24 cellular contexts compared by ENCODE assay signal in the genomic region with DNA sequence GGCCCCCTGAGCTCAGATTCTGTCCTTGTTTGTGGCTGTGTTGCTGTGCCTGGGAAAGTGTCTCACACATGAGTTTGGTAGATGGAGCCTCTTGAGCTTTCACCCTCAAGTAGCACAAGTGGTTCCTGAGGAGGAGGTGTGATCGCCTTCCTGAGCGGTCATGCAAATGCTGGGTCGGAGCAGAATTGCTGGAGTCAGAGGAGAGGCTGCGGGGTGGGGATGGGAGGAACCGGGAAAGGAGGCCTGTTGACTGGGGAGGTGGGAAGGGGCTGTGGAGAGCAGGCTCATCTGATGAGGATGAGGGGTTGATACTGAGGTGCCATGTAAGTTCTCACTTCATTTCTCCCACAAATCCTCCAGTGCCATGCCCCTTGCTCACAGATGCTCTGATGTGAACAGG. TPM values are rescaled to one million over a fixed set of nuclear protein-coding genes. Genes with fewer than 3 reads are reported as not detected.
DNase-seq lines count a peak whose midpoint lies in the region; ATAC-seq and TF ChIP-seq lines count a peak whose summit lies in the region.
"Had no signal": no experiment of that assay in that cellular context is flagged by ENCODE, and none has a peak within 500 bp of the region (broad histone marks: within the 10 kb centered on the region; RNA-seq: fewer than 3 reads in every experiment).

No MANE protein-coding gene starts in this region.

- H3K4me1 Mint-ChIP-seq in activated CD4-positive, alpha-beta T cell treated with anti-CD3 and anti-CD28 coated beads, Interleukin-2, amount 10 ng/mL, durations not matched to agents 24 days and 14 days = peaks cover 1% of the 10 kb centered on the region
- H3K4me1 Mint-ChIP-seq in CD14-positive monocyte (peaks cover 40% of the 10 kb centered on the region), activated B cell treated with CpG ODN at 0.5 μM for 24 hours (peaks cover 44% of the 10 kb centered on the region), chondrocyte (ENCODE audit: low read depth) (no peaks in the 10 kb centered on the region)
- H3K4me1 Mint-ChIP-seq in naive thymus-derived CD8-positive, alpha-beta T cell = peaks cover 7 to 28% (median 10%) of the 10 kb centered on the region in 4 donors
- H3K4me1 Mint-ChIP-seq: endodermal cell had no signal

- H3K27ac Mint-ChIP-seq in activated CD4-positive, alpha-beta T cell treated with anti-CD3 and anti-CD28 coated beads, Interleukin-2, amount 10 ng/mL, durations not matched to agents 24 days and 14 days = peak overlapping the region; percentile 46
- H3K27ac Mint-ChIP-seq in CD14-positive monocyte (peak overlapping the region; percentile 84 to 95 (median 91)), activated B cell treated with CpG ODN at 0.5 μM for 24 hours (peak overlapping the region; percentile 88), chondrocyte (ENCODE audit: unreplicated experiment) (no peak overlapping the region)
- peak overlapping the region in 6 of 10 donors; percentile 40 to 87 (median 61) for H3K27ac Mint-ChIP-seq in naive thymus-derived CD8-positive, alpha-beta T cell
- H3K27ac Mint-ChIP-seq: activated naive CD4-positive, alpha-beta T cell treated with anti-CD3 and anti-CD28 coated beads, Interleukin-2, amount 50 U/mL, for 24 hours; endodermal cell; H9; progenitor cell of endocrine pancreas had no signal

- DNase-seq in activated CD4-positive, alpha-beta T cell treated with anti-CD3 and anti-CD28 coated beads, Interleukin-2, amount 10 ng/mL, durations not matched to agents 24 days and 14 days = no peak
- no peak for DNase-seq in activated CD4-positive, alpha-beta T cell treated with anti-CD3 and anti-CD28 coated beads, Interleukin-2, amount 50 U/mL, for 4 hours
- DNase-seq in CD14-positive monocyte (ENCODE audit: low spot score) (no peak), activated B cell treated with CpG ODN at 0.5 μM for 24 hours (no peak), KG1 (lab: John Stamatoyannopoulos, UW) (no peak), chondrocyte (ENCODE audit: low spot score) (no peak)
- no peak for DNase-seq in naive thymus-derived CD8-positive, alpha-beta T cell
- DNase-seq: activated T-cell treated with anti-CD3 and anti-CD28 coated beads, Interleukin-2, amount 50 U/mL, for 4 hours; cortex of kidney; DMS79; endodermal cell; foreskin keratinocyte; H9; left cardiac atrium; NCI-H1105; NCI-H2029; NCI-H524 treated with DMSO at 0.1 percent for 48 hours; SIG-M5; stimulated activated CD4-positive, alpha-beta T cell treated with anti-CD3 and anti-CD28 coated beads, Interleukin-15, amount 100 ng/mL, for 24 hours; stimulated activated naive CD8-positive, alpha-beta T cell treated with anti-CD3 and anti-CD28 coated beads, Interleukin-15, Interleukin-2, amounts not matched to agents 100 U/mL and 50 U/mL, for 24 hours; SW 1271 had no signal

- H3K27me3 Mint-ChIP-seq in activated CD4-positive, alpha-beta T cell treated with anti-CD3 and anti-CD28 coated beads, Interleukin-2, amount 10 ng/mL, durations not matched to agents 24 days and 14 days = no peaks in the 10 kb centered on the region
- H3K27me3 Mint-ChIP-seq in CD14-positive monocyte (ENCODE audit: low read depth in 3 of 3) (peaks cover 0 to 2% (median 1%) of the 10 kb centered on the region in 3 donors), activated B cell treated with CpG ODN at 0.5 μM for 24 hours (no peaks in the 10 kb centered on the region), chondrocyte (ENCODE audit: low read depth) (peaks cover 5% of the 10 kb centered on the region)
- no peaks in the 10 kb centered on the region for H3K27me3 Mint-ChIP-seq in naive thymus-derived CD8-positive, alpha-beta T cell
- H3K27me3 Mint-ChIP-seq: activated naive CD4-positive, alpha-beta T cell treated with anti-CD3 and anti-CD28 coated beads, Interleukin-2, amount 50 U/mL, for 24 hours; progenitor cell of endocrine pancreas had no signal

- H3K36me3 Mint-ChIP-seq in activated CD4-positive, alpha-beta T cell treated with anti-CD3 and anti-CD28 coated beads, Interleukin-2, amount 10 ng/mL, durations not matched to agents 24 days and 14 days (ENCODE audit: low read depth) = peaks cover 55% of the 10 kb centered on the region
- H3K36me3 Mint-ChIP-seq in CD14-positive monocyte = peaks cover 64 to 94% of the 10 kb centered on the region in 2 donors
- peaks cover 83% of the 10 kb centered on the region for H3K36me3 Mint-ChIP-seq in activated B cell treated with CpG ODN at 0.5 μM for 24 hours (ENCODE audit: low read depth)
- peaks cover 9 to 82% (median 55%) of the 10 kb centered on the region in 3 donors for H3K36me3 Mint-ChIP-seq in naive thymus-derived CD8-positive, alpha-beta T cell
- H3K36me3 Mint-ChIP-seq in chondrocyte (ENCODE audit: low read depth) = peaks cover 5% of the 10 kb centered on the region

- CTCF ChIA-PET in activated B cell treated with CpG ODN at 0.5 μM for 24 hours (lab: Charles Lee) = no interaction called here

- H3K9me3 Mint-ChIP-seq in activated CD4-positive, alpha-beta T cell treated with anti-CD3 and anti-CD28 coated beads, Interleukin-2, amount 10 ng/mL, durations not matched to agents 24 days and 14 days = peaks cover 7% of the 10 kb centered on the region
- H3K9me3 Mint-ChIP-seq in CD14-positive monocyte = peaks cover 0 to 6% (median 0%) of the 10 kb centered on the region in 7 donors
- H3K9me3 Mint-ChIP-seq in activated B cell treated with CpG ODN at 0.5 μM for 24 hours = no peaks in the 10 kb centered on the region
- H3K9me3 Mint-ChIP-seq in naive thymus-derived CD8-positive, alpha-beta T cell = peaks cover 0 to 10% (median 4%) of the 10 kb centered on the region in 9 donors
- H3K9me3 Mint-ChIP-seq in chondrocyte (ENCODE audit: low read depth) = peaks cover 10% of the 10 kb centered on the region
- H3K9me3 Mint-ChIP-seq: activated naive CD4-positive, alpha-beta T cell treated with anti-CD3 and anti-CD28 coated beads, Interleukin-2, amount 50 U/mL, for 24 hours had no signal

- POLR2A ChIA-PET in activated B cell treated with CpG ODN at 0.5 μM for 24 hours (lab: Charles Lee) = interaction anchor here (1.2 to 2.7 kb wide), 4 partner anchors 11 to 103 kb away, joined by 4 to 12 read pairs (median 9); a partner anchor contains a TSS
- POLR2A ChIA-PET in naive thymus-derived CD8-positive, alpha-beta T cell (lab: Charles Lee) = no interaction called here

- intact Hi-C loops in activated CD4-positive, alpha-beta T cell treated with anti-CD3 and anti-CD28 coated beads, Interleukin-2, amount 10 ng/mL, durations not matched to agents 24 days and 14 days (cut with micrococcal nuclease) = no loop called here
- intact Hi-C loops in CD14-positive monocyte (cut with micrococcal nuclease) (no loop called here), activated B cell treated with CpG ODN at 0.5 μM for 24 hours (cut with micrococcal nuclease) (no loop called here)

- no peak for TF ChIP-seq CTCF in CD14-positive monocyte (IDR thresholded peaks at IDR 0.05)
- no peak for TF ChIP-seq CTCF in activated B cell treated with CpG ODN at 0.5 μM for 24 hours (IDR thresholded peaks at IDR 0.05)
- TF ChIP-seq CTCF in chondrocyte (IDR thresholded peaks at IDR 0.05) = no peak

- no peak overlapping the region for H3K4me3 Mint-ChIP-seq in activated CD4-positive, alpha-beta T cell treated with anti-CD3 and anti-CD28 coated beads, Interleukin-2, amount 10 ng/mL, durations not matched to agents 24 days and 14 days
- H3K4me3 Mint-ChIP-seq in CD14-positive monocyte (peak overlapping the region in 1 of 2 donors; percentile 75), activated B cell treated with CpG ODN at 0.5 μM for 24 hours (peak overlapping the region; percentile 53), chondrocyte (ENCODE audit: unreplicated experiment) (no peak overlapping the region)
- no peak overlapping the region for H3K4me3 Mint-ChIP-seq in naive thymus-derived CD8-positive, alpha-beta T cell
- H3K4me3 Mint-ChIP-seq: activated naive CD4-positive, alpha-beta T cell treated with anti-CD3 and anti-CD28 coated beads, Interleukin-2, amount 50 U/mL, for 24 hours; activated T-cell treated with anti-CD3 and anti-CD28 coated beads, Interleukin-2, amount 50 U/mL, for 4 hours; endodermal cell; H9 had no signal

- no peak for ATAC-seq in activated B cell treated with CpG ODN at 0.5 μM for 24 hours (ENCODE audit: low read depth)
- no peak for ATAC-seq in naive thymus-derived CD8-positive, alpha-beta T cell
- ATAC-seq in HG03457 (IDR thresholded peaks at IDR 0.05; ENCODE audit: unreplicated experiment) = no peak
- ATAC-seq: activated T-cell treated with anti-CD3 and anti-CD28 coated beads, Interleukin-2, amount 50 U/mL, for 4 hours; foreskin keratinocyte; stimulated activated naive CD8-positive, alpha-beta T cell treated with anti-CD3 and anti-CD28 coated beads, Interleukin-15, Interleukin-2, amounts not matched to agents 100 U/mL and 50 U/mL, for 24 hours had no signal

RNA-seq across cellular contexts. Expression of a gene that starts 48.4 kb away (rescaled TPM):
- 36.7 and 37.9 TPM in 2 replicates for total RNA-seq in activated CD4-positive, alpha-beta T cell treated with anti-CD3 and anti-CD28 coated beads, Interleukin-2, amount 10 ng/mL, durations not matched to agents 24 days and 14 days
- polyA plus RNA-seq in CD14-positive monocyte = 1 to 10 TPM; 3.3 to 4.3 TPM
- total RNA-seq in activated B cell treated with CpG ODN at 0.5 μM for 24 hours (39.0 and 49.9 TPM in 2 replicates), chondrocyte (23.8 to 25.7 TPM (median 24.8 TPM) in 3 replicates)
- total RNA-seq in naive thymus-derived CD8-positive, alpha-beta T cell = 10 to 100 TPM; 76.4 to 78.5 TPM
- 10 to 100 TPM; 12.4 to 19.3 (median 15.7) TPM for polyA plus RNA-seq in naive thymus-derived CD8-positive, alpha-beta T cell
